In the genomic region with DNA sequence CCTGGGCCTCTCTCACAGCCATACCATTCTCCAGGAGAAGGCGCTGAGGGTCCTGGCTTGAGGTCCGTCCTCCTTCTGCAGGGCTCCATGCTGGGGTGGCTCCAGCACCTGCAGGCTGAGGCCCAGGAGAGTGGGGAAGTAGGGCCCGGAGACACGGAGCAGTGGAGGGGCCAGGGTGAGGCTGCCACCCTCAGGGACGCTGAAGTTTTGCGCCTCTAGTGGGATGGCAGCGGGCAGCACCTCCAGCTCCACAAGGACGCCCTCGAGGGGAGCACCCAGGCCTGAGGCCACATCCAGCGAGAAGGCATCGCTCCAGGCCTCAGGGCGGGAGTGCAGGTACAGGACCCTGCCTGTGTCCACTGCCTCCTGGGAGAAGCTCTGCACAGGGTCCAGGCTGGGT, we compare ENCODE assay signal across 1 cellular context.
TF ChIP-seq lines count a peak whose summit lies in the region.

No MANE protein-coding gene starts in this region.

TF ChIP-seq in A549, 52 proteins besides CTCF, POLR2A, EP300 and RAD21 (continued from another document):
- TF ChIP-seq ATOH8 (CRISPR knock-in tag; IDR thresholded peaks at IDR 0.05; ENCODE audit: low read depth) (no peak), RARB (CRISPR knock-in tag; IDR thresholded peaks at IDR 0.05) (no peak), ZC3H11A (IDR thresholded peaks at IDR 0.05) (no peak), CBX8 (IDR thresholded peaks at IDR 0.05) (no peak), RCOR1 (IDR thresholded peaks at IDR 0.05; ENCODE audit: low read depth, low read length) (no peak), HEYL (CRISPR knock-in tag; IDR thresholded peaks at IDR 0.05) (no peak), ZFP36 (IDR thresholded peaks at IDR 0.05; ENCODE audit: borderline replicate concordance, partially characterized antibody) (no peak), RNF2 (IDR thresholded peaks at IDR 0.05; ENCODE audit: borderline replicate concordance, low read depth) (no peak)
- TF ChIP-seq, protein P1, sequence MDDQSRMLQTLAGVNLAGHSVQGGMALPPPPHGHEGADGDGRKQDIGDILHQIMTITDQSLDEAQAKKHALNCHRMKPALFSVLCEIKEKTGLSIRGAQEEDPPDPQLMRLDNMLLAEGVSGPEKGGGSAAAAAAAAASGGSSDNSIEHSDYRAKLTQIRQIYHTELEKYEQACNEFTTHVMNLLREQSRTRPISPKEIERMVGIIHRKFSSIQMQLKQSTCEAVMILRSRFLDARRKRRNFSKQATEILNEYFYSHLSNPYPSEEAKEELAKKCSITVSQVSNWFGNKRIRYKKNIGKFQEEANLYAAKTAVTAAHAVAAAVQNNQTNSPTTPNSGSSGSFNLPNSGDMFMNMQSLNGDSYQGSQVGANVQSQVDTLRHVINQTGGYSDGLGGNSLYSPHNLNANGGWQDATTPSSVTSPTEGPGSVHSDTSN (IDR thresholded peaks at IDR 0.05) = no peak
- TF ChIP-seq, protein P2, sequence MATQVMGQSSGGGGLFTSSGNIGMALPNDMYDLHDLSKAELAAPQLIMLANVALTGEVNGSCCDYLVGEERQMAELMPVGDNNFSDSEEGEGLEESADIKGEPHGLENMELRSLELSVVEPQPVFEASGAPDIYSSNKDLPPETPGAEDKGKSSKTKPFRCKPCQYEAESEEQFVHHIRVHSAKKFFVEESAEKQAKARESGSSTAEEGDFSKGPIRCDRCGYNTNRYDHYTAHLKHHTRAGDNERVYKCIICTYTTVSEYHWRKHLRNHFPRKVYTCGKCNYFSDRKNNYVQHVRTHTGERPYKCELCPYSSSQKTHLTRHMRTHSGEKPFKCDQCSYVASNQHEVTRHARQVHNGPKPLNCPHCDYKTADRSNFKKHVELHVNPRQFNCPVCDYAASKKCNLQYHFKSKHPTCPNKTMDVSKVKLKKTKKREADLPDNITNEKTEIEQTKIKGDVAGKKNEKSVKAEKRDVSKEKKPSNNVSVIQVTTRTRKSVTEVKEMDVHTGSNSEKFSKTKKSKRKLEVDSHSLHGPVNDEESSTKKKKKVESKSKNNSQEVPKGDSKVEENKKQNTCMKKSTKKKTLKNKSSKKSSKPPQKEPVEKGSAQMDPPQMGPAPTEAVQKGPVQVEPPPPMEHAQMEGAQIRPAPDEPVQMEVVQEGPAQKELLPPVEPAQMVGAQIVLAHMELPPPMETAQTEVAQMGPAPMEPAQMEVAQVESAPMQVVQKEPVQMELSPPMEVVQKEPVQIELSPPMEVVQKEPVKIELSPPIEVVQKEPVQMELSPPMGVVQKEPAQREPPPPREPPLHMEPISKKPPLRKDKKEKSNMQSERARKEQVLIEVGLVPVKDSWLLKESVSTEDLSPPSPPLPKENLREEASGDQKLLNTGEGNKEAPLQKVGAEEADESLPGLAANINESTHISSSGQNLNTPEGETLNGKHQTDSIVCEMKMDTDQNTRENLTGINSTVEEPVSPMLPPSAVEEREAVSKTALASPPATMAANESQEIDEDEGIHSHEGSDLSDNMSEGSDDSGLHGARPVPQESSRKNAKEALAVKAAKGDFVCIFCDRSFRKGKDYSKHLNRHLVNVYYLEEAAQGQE (IDR thresholded peaks at IDR 0.05) = no peak
TF ChIP-seq in A549: peak in this region for 0.
